In the genomic region with DNA sequence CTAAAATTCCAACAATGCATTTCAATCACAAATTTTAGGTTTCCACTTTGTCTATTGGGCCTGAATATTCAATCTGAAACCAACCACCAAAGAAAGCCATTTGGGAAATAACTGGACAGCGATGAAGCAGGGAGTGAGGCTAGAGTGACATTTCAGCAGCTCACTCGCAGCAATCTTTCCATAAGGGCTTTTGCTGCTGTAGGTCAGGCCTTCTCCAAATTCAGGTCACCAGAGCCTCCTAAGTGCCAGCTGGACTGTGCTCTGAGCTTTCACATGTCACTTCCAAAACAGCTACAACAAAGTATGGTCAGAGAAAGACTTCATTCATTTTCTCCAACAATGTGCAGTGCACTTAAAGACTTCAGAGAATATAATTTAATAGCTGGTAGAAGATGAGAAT, we compare ENCODE assay signal across 22 cellular contexts.
"Had no signal": no experiment of that assay in that cellular context is flagged by ENCODE, and none has a peak within 500 bp of the region (broad histone marks: within the 10 kb centered on the region; RNA-seq: fewer than 3 reads in every experiment).

No MANE protein-coding gene starts in this region.

- H3K9me3 ChIP-seq: SJSA1 had no signal

- H3K4me1 ChIP-seq: SJSA1 had no signal

- H3K27me3 ChIP-seq: SJSA1 had no signal

- H3K4me3 ChIP-seq: K562, SJSA1, SK-N-MC had no signal

- H3K36me3 ChIP-seq: SJSA1 had no signal

- ATAC-seq: K562, Panc1 had no signal

- H3K4me2 ChIP-seq: KMS-11 had no signal

- H3K27ac ChIP-seq: HL-60, KMS-11, RWPE1, SJSA1, SK-N-MC had no signal

- DNase-seq: Kasumi-1, MM.1S, NCI-H1092 treated with DMSO at 0.1 percent for 48 hours, NCI-H1436, NCI-H187, NCI-H2029, NCI-H2081 treated with DMSO at 0.1 percent for 48 hours, NCI-H2171, NCI-H226, NCI-H446, NCI-H510A, NCI-H524 treated with DMSO at 0.1 percent for 48 hours, NCI-H69, NCI-H774, SIG-M5 had no signal
